ENCODE assay signal across 10 cellular contexts in genomic region chr12:120847392-120848157, GRCh38. TPM values are rescaled to one million over a fixed set of nuclear protein-coding genes. Genes with fewer than 3 reads are reported as not detected.
A peak's percentile ranks its signal among the peaks of the same experiment; 100 is the strongest.
DNase-seq lines count a peak whose midpoint lies in the region; ATAC-seq and TF ChIP-seq lines count a peak whose summit lies in the region.
"Had no signal": no experiment of that assay in that cellular context is flagged by ENCODE, and none has a peak within 500 bp of the region (broad histone marks: within the 10 kb centered on the region; RNA-seq: fewer than 3 reads in every experiment).

No MANE protein-coding gene starts in this region.

- no peak for TF ChIP-seq CTCF in GM12864 (IDR thresholded peaks at IDR 0.05; ENCODE audit: low read depth, low read length, missing control alignments)
- no peak for TF ChIP-seq CTCF in CD8-positive, alpha-beta T cell (IDR thresholded peaks at IDR 0.05)

- peak; percentile 60 for ATAC-seq in GM21529 (IDR thresholded peaks at IDR 0.05; ENCODE audit: unreplicated experiment)
- ATAC-seq in esophagus mucosa, result peak; percentile 30
- ATAC-seq in CD8-positive, alpha-beta T cell, result no peak

- H3K9me3 ChIP-seq in Karpas-422 (ENCODE audit: low read length), result no peaks in the 10 kb centered on the region
- H3K9me3 ChIP-seq in CD8-positive, alpha-beta T cell (ENCODE audit: low read length), result no peaks in the 10 kb centered on the region

- H3K36me3 ChIP-seq in Karpas-422 (ENCODE audit: insufficient read depth, low read length), result no peaks in the 10 kb centered on the region
- no peaks in the 10 kb centered on the region for H3K36me3 ChIP-seq in CD8-positive, alpha-beta T cell (ENCODE audit: insufficient read depth, low read length)

- H3K4me1 ChIP-seq in Karpas-422 (ENCODE audit: low read length), result peaks cover 65% of the 10 kb centered on the region
- H3K4me1 ChIP-seq in CD8-positive, alpha-beta T cell (ENCODE audit: insufficient read depth, low read length), result peaks cover 7% of the 10 kb centered on the region

- H3K27ac ChIP-seq in Karpas-422 (ENCODE audit: low read length), result peak overlapping the region; percentile 97
- H3K27ac ChIP-seq in CD8-positive, alpha-beta T cell (ENCODE audit: low read depth, low read length), result no peak overlapping the region

- intact Hi-C loops in CD8-positive, alpha-beta T cell (cut with DNase I, micrococcal nuclease), result no loop called here
- intact Hi-C loops in activated T-helper 2 cell treated with anti-CD3 and anti-CD28 coated beads, Interferon-gamma antibody, Interleukin-2, Interleukin-4, amounts not matched to agents 10 μg/mL and 5 μg/mL and 100 μg/mL, durations not matched to agents 14 hours and 24 hours and 36 hours (cut with micrococcal nuclease), result no loop called here

- POLR2A ChIA-PET in CD8-positive, alpha-beta T cell (lab: Charles Lee), result no interaction called here

- peak overlapping the region; percentile 19; the same call in 1 of the 2 replicates for H2AFZ ChIP-seq in Karpas-422 (ENCODE audit: low read length)

- H3K79me2 ChIP-seq in Karpas-422 (ENCODE audit: low read length), result peaks cover 77% of the 10 kb centered on the region

- no peaks in the 10 kb centered on the region for H4K20me1 ChIP-seq in Karpas-422 (ENCODE audit: insufficient read depth, low read depth, low read length)

- no peaks in the 10 kb centered on the region for H3K27me3 ChIP-seq in Karpas-422 (ENCODE audit: low read length)
- no peaks in the 10 kb centered on the region for H3K27me3 ChIP-seq in CD8-positive, alpha-beta T cell (ENCODE audit: insufficient read depth, low read length)

- no peaks in the 10 kb centered on the region for H3K27me3 Mint-ChIP-seq in CD8-positive, alpha-beta T cell (ENCODE audit: low read depth)
- H3K27me3 Mint-ChIP-seq in activated T-helper 2 cell treated with anti-CD3 and anti-CD28 coated beads, Interferon-gamma antibody, Interleukin-2, Interleukin-4, amounts not matched to agents 10 μg/mL and 5 μg/mL and 100 μg/mL, durations not matched to agents 14 hours and 24 hours and 36 hours (ENCODE audit: low read depth), result no peaks in the 10 kb centered on the region

- DNase-seq in GM12864 (ENCODE audit: low read depth) (peak; percentile 67), Karpas-422 (peak; percentile 88), NCI-H524 treated with DMSO at 0.1 percent for 48 hours (lab: John Stamatoyannopoulos, UW) (no peak), NCI-H526 (lab: John Stamatoyannopoulos, UW) (no peak)
- no peak for DNase-seq in CD8-positive, alpha-beta T cell
- no peak for DNase-seq in activated T-helper 2 cell treated with anti-CD3 and anti-CD28 coated beads, Interferon-gamma antibody, Interleukin-2, Interleukin-4, amounts not matched to agents 10 μg/mL and 5 μg/mL and 100 μg/mL, durations not matched to agents 14 hours and 24 hours and 36 hours (ENCODE audit: low spot score)
- DNase-seq: dermis blood vessel endothelial cell, GDM1 had no signal

- H3K9ac ChIP-seq in Karpas-422 (ENCODE audit: low read length), result peak overlapping the region; percentile 70

- H3K36me3 Mint-ChIP-seq in CD8-positive, alpha-beta T cell, result peaks cover 6% of the 10 kb centered on the region
- H3K36me3 Mint-ChIP-seq in activated T-helper 2 cell treated with anti-CD3 and anti-CD28 coated beads, Interferon-gamma antibody, Interleukin-2, Interleukin-4, amounts not matched to agents 10 μg/mL and 5 μg/mL and 100 μg/mL, durations not matched to agents 14 hours and 24 hours and 36 hours (ENCODE audit: low read depth), result peaks cover 3% of the 10 kb centered on the region

- peaks cover 63% of the 10 kb centered on the region for H3K4me1 Mint-ChIP-seq in CD8-positive, alpha-beta T cell (ENCODE audit: low read depth)
- H3K4me1 Mint-ChIP-seq in activated T-helper 2 cell treated with anti-CD3 and anti-CD28 coated beads, Interferon-gamma antibody, Interleukin-2, Interleukin-4, amounts not matched to agents 10 μg/mL and 5 μg/mL and 100 μg/mL, durations not matched to agents 14 hours and 24 hours and 36 hours (ENCODE audit: low read depth), result peaks cover 47% of the 10 kb centered on the region

- H3K27ac Mint-ChIP-seq in CD8-positive, alpha-beta T cell, result no peak overlapping the region
- no peak overlapping the region for H3K27ac Mint-ChIP-seq in activated T-helper 2 cell treated with anti-CD3 and anti-CD28 coated beads, Interferon-gamma antibody, Interleukin-2, Interleukin-4, amounts not matched to agents 10 μg/mL and 5 μg/mL and 100 μg/mL, durations not matched to agents 14 hours and 24 hours and 36 hours

- no peaks in the 10 kb centered on the region for H3K9me2 ChIP-seq in Karpas-422 (replicated peaks; ENCODE audit: insufficient read depth, low read length)

- no peaks in the 10 kb centered on the region for H3K9me3 Mint-ChIP-seq in CD8-positive, alpha-beta T cell
- no peaks in the 10 kb centered on the region for H3K9me3 Mint-ChIP-seq in activated T-helper 2 cell treated with anti-CD3 and anti-CD28 coated beads, Interferon-gamma antibody, Interleukin-2, Interleukin-4, amounts not matched to agents 10 μg/mL and 5 μg/mL and 100 μg/mL, durations not matched to agents 14 hours and 24 hours and 36 hours

- H3K4me3 ChIP-seq in GM12864 (ENCODE audit: low read depth, low read length), result no peak overlapping the region
- H3K4me3 ChIP-seq in Karpas-422 (ENCODE audit: low read length), result peak overlapping the region; percentile 54
- H3K4me3 ChIP-seq in CD8-positive, alpha-beta T cell (ENCODE audit: low read depth, low read length), result no peak overlapping the region

- H3K4me2 ChIP-seq in Karpas-422 (ENCODE audit: low read depth, low read length, poor library complexity, severe bottlenecking), result peak overlapping the region; percentile 77

- H3K4me3 Mint-ChIP-seq in CD8-positive, alpha-beta T cell, result no peak overlapping the region
- H3K4me3 Mint-ChIP-seq in activated T-helper 2 cell treated with anti-CD3 and anti-CD28 coated beads, Interferon-gamma antibody, Interleukin-2, Interleukin-4, amounts not matched to agents 10 μg/mL and 5 μg/mL and 100 μg/mL, durations not matched to agents 14 hours and 24 hours and 36 hours (ENCODE audit: low read depth), result no peak overlapping the region

- CTCF ChIA-PET in CD8-positive, alpha-beta T cell (lab: Charles Lee), result interaction anchor here (1.4 kb wide), 1 partner anchor 10 kb away, joined by 3 read pairs; no protein-coding TSS in a partner anchor

RNA-seq across cellular contexts. Expression of gene SPPL3, which starts 56.6 kb away (rescaled TPM):
- 5.4 and 11.9 TPM in 2 replicates for total RNA-seq in Karpas-422 (2014; rRNA removed; shearing (Covaris generic); ENCODE audit: low replicate concordance)
- total RNA-seq in esophagus mucosa, result 85.8 TPM
- 10 to 100 TPM; 42.3 to 42.9 TPM for total RNA-seq in CD8-positive, alpha-beta T cell
- total RNA-seq in activated T-helper 2 cell treated with anti-CD3 and anti-CD28 coated beads, Interferon-gamma antibody, Interleukin-2, Interleukin-4, amounts not matched to agents 10 μg/mL and 5 μg/mL and 100 μg/mL, durations not matched to agents 14 hours and 24 hours and 36 hours, result 33.4 and 38.2 TPM in 2 replicates

Comparison
In these comparisons a context has a peak if more than half of its experiments do, and no peak if none do; other contexts are left out.
1. DNase-seq: peak in GM12864 (single experiment) and Karpas-422 (single experiment); none in NCI-H524 treated with DMSO at 0.1 percent for 48 hours (single experiment), CD8-positive, alpha-beta T cell (0 of 7), activated T-helper 2 cell treated with anti-CD3 and anti-CD28 coated beads, Interferon-gamma antibody, Interleukin-2, Interleukin-4, amounts not matched to agents 10 μg/mL and 5 μg/mL and 100 μg/mL, durations not matched to agents 14 hours and 24 hours and 36 hours (single experiment) and NCI-H526 (0 of 2).